Comparison of ENCODE assay signal across 8 cellular contexts in the genomic region with DNA sequence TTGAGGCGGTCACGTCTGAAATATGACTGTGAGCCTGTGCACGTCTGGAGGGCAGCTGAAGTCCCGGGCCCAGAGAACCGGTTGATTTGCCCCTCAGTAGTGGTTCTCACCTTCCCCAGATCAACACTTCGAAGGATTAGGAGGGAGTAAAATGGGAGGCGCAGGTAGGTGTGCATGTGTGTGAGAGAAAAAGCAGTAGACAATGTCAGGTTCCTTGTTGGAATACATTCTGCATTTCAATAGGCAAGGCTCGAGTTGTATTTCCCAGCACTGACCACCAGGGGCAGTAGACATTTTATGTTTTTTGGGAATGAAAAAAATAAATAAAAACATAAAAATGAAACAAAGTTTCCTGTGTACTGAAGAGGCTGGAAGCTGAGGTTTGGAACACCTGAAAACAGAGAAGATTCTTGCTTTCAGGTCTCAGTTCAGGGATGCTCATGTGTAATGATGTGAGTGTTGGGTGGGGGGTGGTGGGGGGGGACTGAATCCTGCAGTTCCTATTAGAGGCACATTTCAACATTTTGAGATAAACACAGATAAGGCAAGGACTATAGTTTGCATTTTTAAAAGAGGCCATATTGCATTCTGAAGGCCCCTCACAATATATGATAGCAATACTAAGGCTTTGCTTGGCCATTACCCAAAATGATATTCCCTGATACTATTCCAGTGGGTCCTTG.
DNase-seq lines count a peak whose midpoint lies in the region; ATAC-seq and TF ChIP-seq lines count a peak whose summit lies in the region.

No MANE protein-coding gene starts in this region.

- H3K27ac Mint-ChIP-seq in neural progenitor cell = no peak overlapping the region

- peak; percentile 74 for TF ChIP-seq CTCF in DOHH2 (IDR thresholded peaks at IDR 0.05; ENCODE audit: low read depth, low read length, poor library complexity, severe bottlenecking)
- peak; percentile 46 for TF ChIP-seq CTCF in coronary artery (IDR thresholded peaks at IDR 0.05)
- TF ChIP-seq CTCF in neural progenitor cell (IDR thresholded peaks at IDR 0.05) = peak; percentile 83

- peaks cover 4% of the 10 kb centered on the region for H3K36me3 Mint-ChIP-seq in neural progenitor cell

- H3K36me3 ChIP-seq in DOHH2 (ENCODE audit: control insufficient read depth, low read length) (no peaks in the 10 kb centered on the region), neural progenitor cell (no peaks in the 10 kb centered on the region)

- peaks cover 21% of the 10 kb centered on the region for H3K4me1 Mint-ChIP-seq in neural progenitor cell

- H3F3A ChIP-seq in DOHH2 (ENCODE audit: control insufficient read depth, insufficient read depth) = no peaks in the 10 kb centered on the region
- H3F3A ChIP-seq in neural progenitor cell (ENCODE audit: low read depth) = no peaks in the 10 kb centered on the region

- H3K4me3 ChIP-seq in DOHH2 (ENCODE audit: low read length) (no peak overlapping the region), coronary artery (no peak overlapping the region), neural progenitor cell (no peak overlapping the region)

- H3K4me3 Mint-ChIP-seq in neural progenitor cell = no peak overlapping the region

- H3K9ac ChIP-seq in neural progenitor cell = no peak overlapping the region

- H3K79me2 ChIP-seq in DOHH2 (ENCODE audit: control insufficient read depth, low read length) (no peaks in the 10 kb centered on the region), neural progenitor cell (ENCODE audit: low read depth) (no peaks in the 10 kb centered on the region)

- H3K27me3 Mint-ChIP-seq in neural progenitor cell (ENCODE audit: insufficient read depth, low read depth) = peaks cover 5% of the 10 kb centered on the region

- H4K20me1 ChIP-seq in DOHH2 (ENCODE audit: control insufficient read depth, insufficient read depth, low read depth, low read length) (no peaks in the 10 kb centered on the region), neural progenitor cell (ENCODE audit: low read depth) (no peaks in the 10 kb centered on the region)

- H3K4me1 ChIP-seq in DOHH2 (ENCODE audit: control insufficient read depth, low read length) (no peaks in the 10 kb centered on the region), neural progenitor cell (peaks cover 7% of the 10 kb centered on the region)

- H3K9me2 ChIP-seq in DOHH2 (replicated peaks; ENCODE audit: control insufficient read depth, low read length) = no peaks in the 10 kb centered on the region

- no peaks in the 10 kb centered on the region for H3K9me3 Mint-ChIP-seq in neural progenitor cell

- peak; percentile 44 for DNase-seq in AG08395 (ENCODE audit: low spot score)
- peak; percentile 68 for DNase-seq in NCI-H69 (lab: John Stamatoyannopoulos, UW)
- no peak for DNase-seq in coronary artery (ENCODE audit: low spot score)
- peak; percentile 53 for DNase-seq in neural progenitor cell (ENCODE audit: low spot score)
- no peak for DNase-seq in GM19238 (ENCODE audit: insufficient read length, low spot score)
- no peak for DNase-seq in H4 (ENCODE audit: low spot score)

- H2AFZ ChIP-seq in neural progenitor cell (replicated peaks) = no peak overlapping the region

- no peaks in the 10 kb centered on the region for H3K9me3 ChIP-seq in DOHH2 (ENCODE audit: control insufficient read depth, insufficient read depth, low read length)
- H3K9me3 ChIP-seq in neural progenitor cell (ENCODE audit: low read depth) = no peaks in the 10 kb centered on the region

- H3K4me2 ChIP-seq in DOHH2 (ENCODE audit: low read length) (no peak overlapping the region), neural progenitor cell (no peak overlapping the region)

- H3K27me3 ChIP-seq in DOHH2 (ENCODE audit: control insufficient read depth, low read length) = no peaks in the 10 kb centered on the region
- H3K27me3 ChIP-seq in neural progenitor cell = no peaks in the 10 kb centered on the region

- no peak overlapping the region for H3K27ac ChIP-seq in DOHH2 (ENCODE audit: low read depth, low read length)
- H3K27ac ChIP-seq in coronary artery = no peak overlapping the region
- no peak overlapping the region for H3K27ac ChIP-seq in neural progenitor cell

- ATAC-seq in GM21360 (IDR thresholded peaks at IDR 0.05; ENCODE audit: unreplicated experiment) = no peak

Comparison
In these comparisons a context has a peak if more than half of its experiments do, and no peak if none do; other contexts are left out.
1. DNase-seq: peak in AG08395 (single experiment), NCI-H69 (single experiment) and neural progenitor cell (single experiment); none in coronary artery (single experiment), GM19238 (single experiment) and H4 (single experiment).
2. Peak in every context shown above with its lines, with median percentiles within 50 percentile points of each other: CTCF ChIP-seq.